ENCODE assay signal across 1 cellular context in genomic region chr20:50982372-50982771, GRCh38.
TF ChIP-seq lines count a peak whose summit lies in the region.

No MANE protein-coding gene starts in this region.

TF ChIP-seq in HCT116, 20 proteins besides CTCF, POLR2A, EP300 and RAD21 (continued from another document):
- TF ChIP-seq REST (IDR thresholded peaks at IDR 0.05; ENCODE audit: low read depth) (no peak), EZH2 (IDR thresholded peaks at IDR 0.05) (no peak), EZH2phosphoT487 (IDR thresholded peaks at IDR 0.05; ENCODE audit: borderline replicate concordance) (no peak), SIN3A (IDR thresholded peaks at IDR 0.05; ENCODE audit: low read depth) (no peak), JUND (IDR thresholded peaks at IDR 0.05) (no peak), FOSL1 (IDR thresholded peaks at IDR 0.05; ENCODE audit: low read depth) (no peak), SRF (IDR thresholded peaks at IDR 0.05; ENCODE audit: low read depth) (no peak), SP1 (IDR thresholded peaks at IDR 0.05; ENCODE audit: low read depth) (no peak), TCF7L2 (IDR thresholded peaks at IDR 0.05; ENCODE audit: borderline replicate concordance, extremely low read depth, insufficient read depth, insufficient read length) (no peak), ZFX (IDR thresholded peaks at IDR 0.05) (no peak), CEBPB (IDR thresholded peaks at IDR 0.05; ENCODE audit: low read depth) (no peak), YY1 (IDR thresholded peaks at IDR 0.05; ENCODE audit: extremely low read depth, insufficient replicate concordance, low read depth, low read length) (no peak), CBX3 (IDR thresholded peaks at IDR 0.05; ENCODE audit: low read depth) (no peak), EGR1 (IDR thresholded peaks at IDR 0.05; ENCODE audit: low read depth) (no peak), ZBTB33 (IDR thresholded peaks at IDR 0.05; ENCODE audit: extremely low read depth, insufficient replicate concordance, low read length) (no peak), POLR2AphosphoS5 (IDR thresholded peaks at IDR 0.05; ENCODE audit: low read depth, low read length) (no peak), ELF1 (IDR thresholded peaks at IDR 0.05; ENCODE audit: borderline replicate concordance, low read depth) (no peak)
- TF ChIP-seq, protein P1, sequence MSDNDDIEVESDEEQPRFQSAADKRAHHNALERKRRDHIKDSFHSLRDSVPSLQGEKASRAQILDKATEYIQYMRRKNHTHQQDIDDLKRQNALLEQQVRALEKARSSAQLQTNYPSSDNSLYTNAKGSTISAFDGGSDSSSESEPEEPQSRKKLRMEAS (IDR thresholded peaks at IDR 0.05), result no peak
